21 cellular contexts compared by ENCODE assay signal in the genomic region with DNA sequence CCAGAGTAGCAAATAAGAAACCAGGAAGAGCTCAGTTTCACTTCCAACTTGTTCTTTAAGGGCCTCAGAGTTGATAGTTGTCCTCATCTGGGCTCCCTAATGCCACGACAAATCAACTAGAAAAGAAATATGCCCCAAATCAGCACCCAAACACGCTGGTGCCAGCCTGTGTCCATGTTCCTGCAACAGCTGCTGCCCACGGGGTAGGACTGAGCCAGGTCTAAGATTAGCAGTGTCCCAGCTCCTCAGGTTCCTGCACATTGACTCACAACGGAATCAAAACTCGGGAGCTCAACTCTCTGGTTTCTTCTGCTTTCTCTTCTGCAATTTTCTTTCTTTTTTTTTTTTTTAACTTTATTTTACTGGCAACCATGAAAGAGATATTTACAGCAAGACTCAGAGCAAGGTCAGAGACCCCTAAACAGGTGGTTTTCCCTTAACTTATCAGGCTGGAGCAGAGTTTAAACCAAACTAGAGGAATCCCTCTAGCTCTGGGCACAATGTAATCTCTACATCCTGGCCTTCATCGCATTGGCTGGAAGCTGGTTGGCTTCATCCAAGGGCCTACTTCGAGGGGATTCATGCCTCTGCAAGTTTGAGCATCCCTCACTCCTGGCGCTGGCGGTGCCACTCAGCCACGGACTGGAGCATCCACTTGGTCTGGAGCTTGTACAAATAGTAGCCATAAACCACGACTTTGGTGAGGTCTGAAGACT.
DNase-seq lines count a peak whose midpoint lies in the region; ATAC-seq, FAIRE-seq and TF ChIP-seq lines count a peak whose summit lies in the region.
"Had no signal": no experiment of that assay in that cellular context is flagged by ENCODE, and none has a peak within 500 bp of the region (broad histone marks: within the 10 kb centered on the region; RNA-seq: fewer than 3 reads in every experiment).

No MANE protein-coding gene starts in this region.

- TF ChIP-seq POLR2A in GM12878 (IDR thresholded peaks at IDR 0.05; ENCODE audit: low read depth, low read length) = no peak

- BruUV-seq in GM12878 (replicated peaks; lab: Mats Ljungman, UMichigan) = no TSS peak

- H3K4me2 ChIP-seq in GM12878 (ENCODE audit: control insufficient read depth, insufficient read depth) = peak overlapping the region; percentile 49; the same call in 1 of the 2 replicates

- H3K27ac Mint-ChIP-seq in naive B cell = peak overlapping the region in 5 of 6 donors; percentile 60 to 92 (median 82)
- H3K27ac Mint-ChIP-seq: activated CD8-positive, alpha-beta memory T cell treated with anti-CD3 and anti-CD28 coated beads, Interleukin-2, amount 10 ng/mL, durations not matched to agents 7 days and 5 days; progenitor cell of endocrine pancreas; T-helper 17 cell had no signal

- FAIRE-seq in GM12878 (lab: Jason Lieb, UNC) = no peak

- RAD21 ChIA-PET in GM12878 (lab: Charles Lee; ENCODE audit: unreplicated experiment) = interaction anchor here (1.4 to 2.1 kb wide), 4 partner anchors 9 to 73 kb away, joined by 4 to 8 read pairs (median 6); no protein-coding TSS in a partner anchor

- no peaks in the 10 kb centered on the region for H4K20me1 ChIP-seq in GM12878 (ENCODE audit: control insufficient read depth, insufficient read depth)

- H3K4me3 ChIP-seq in GM12878 (no peak overlapping the region), aorta (ENCODE audit: low read length in 2 of 2) (no peak overlapping the region)
- H3K4me3 ChIP-seq: esophagus muscularis mucosa had no signal

- TF ChIP-seq RAD21 in GM12878 (IDR thresholded peaks at IDR 0.05; ENCODE audit: insufficient read depth, low read depth, low read length) = no peak

- H3K4me1 Mint-ChIP-seq in naive B cell = peaks cover 20 to 39% (median 30%) of the 10 kb centered on the region in 3 donors
- H3K4me1 Mint-ChIP-seq: activated CD8-positive, alpha-beta memory T cell treated with anti-CD3 and anti-CD28 coated beads, Interleukin-2, amount 10 ng/mL, durations not matched to agents 7 days and 5 days; CD8-positive, alpha-beta memory T cell; T-helper 17 cell had no signal

- no peaks in the 10 kb centered on the region for H3K27me3 ChIP-seq in GM12878 (replicated peaks in 1 of 2; ENCODE audit: control insufficient read depth in 2 of 2, insufficient read depth in 2 of 2, low read length in 1 of 2)
- H3K27me3 ChIP-seq in aorta (ENCODE audit: control insufficient read depth in 1 of 2, insufficient read depth in 2 of 2, low read length in 1 of 2) = no peaks in the 10 kb centered on the region
- H3K27me3 ChIP-seq: esophagus muscularis mucosa had no signal

- SMC1A ChIA-PET in GM12878 (lab: Charles Lee; ENCODE audit: uncharacterized antibody, unreplicated experiment) = interaction anchor here (0.6 to 2.6 kb wide), 13 partner anchors 9 to 539 kb away, joined by 3 to 8 read pairs (median 4); no protein-coding TSS in a partner anchor

- intact Hi-C loops in GM12878 (cut with micrococcal nuclease; ENCODE audit: unreplicated experiment) (no loop called here), aorta (cut with DNase I) (loop anchor here in 1 of 2 donors (5.0 kb wide), 2 partner anchors 57 to 127 kb away; a partner anchor contains a TSS)

- H3K4me1 ChIP-seq in GM12878 (ENCODE audit: control insufficient read depth, insufficient read depth, low read length) = no peaks in the 10 kb centered on the region; the same call in 1 of the 2 replicates
- peaks cover 6 to 10% of the 10 kb centered on the region in 2 donors for H3K4me1 ChIP-seq in aorta (ENCODE audit: control insufficient read depth in 1 of 2, insufficient read depth in 2 of 2, low read length in 2 of 2)
- H3K4me1 ChIP-seq: esophagus muscularis mucosa had no signal

- TF ChIP-seq EP300 in GM12878 (IDR thresholded peaks at IDR 0.05; ENCODE audit: borderline replicate concordance in 1 of 2, control insufficient read depth in 1 of 2, low read depth in 2 of 2, low read length in 2 of 2) = no peak

- no peak overlapping the region for H3K9ac ChIP-seq in GM12878 (ENCODE audit: control insufficient read depth, insufficient read depth, low read length)

- H3K4me3 Mint-ChIP-seq in naive B cell = peak overlapping the region; percentile 59 to 85 (median 76)
- H3K4me3 Mint-ChIP-seq: activated CD8-positive, alpha-beta memory T cell treated with anti-CD3 and anti-CD28 coated beads, Interleukin-2, amount 10 ng/mL, durations not matched to agents 7 days and 5 days; CD8-positive, alpha-beta memory T cell; T-helper 17 cell had no signal

- WGBS in GM12878 (ENCODE audit: insufficient coverage, insufficient replicate concordance, low lambda C conversion rate, missing lambda C conversion rate) = 30% methylated on average over 11 of the region's 11 CpGs
- WGBS in aorta, 2 donors = 44 to 46% methylated on average over 11 of the region's 11 CpGs

- POLR2A ChIA-PET in GM12878 (lab: Charles Lee) = interaction anchor here (0.6 to 1.3 kb wide), 5 partner anchors 17 to 647 kb away, joined by 3 to 4 read pairs (median 3); no protein-coding TSS in a partner anchor

- ATAC-seq in GM12878 (peak; percentile 39), naive B cell (ENCODE audit: low read depth in 2 of 2) (peak; percentile 78 to 82), aorta (ENCODE audit: low FRiP score) (peak; percentile 78), HG02884 (IDR thresholded peaks at IDR 0.05; ENCODE audit: unreplicated experiment) (no peak), GM19351 (IDR thresholded peaks at IDR 0.05; ENCODE audit: unreplicated experiment) (no peak), HG03457 (IDR thresholded peaks at IDR 0.05; ENCODE audit: unreplicated experiment) (no peak)
- ATAC-seq: activated CD8-positive, alpha-beta memory T cell treated with anti-CD3 and anti-CD28 coated beads, Interleukin-2, amount 10 ng/mL, durations not matched to agents 7 days and 5 days; T-helper 17 cell had no signal

- H2AFZ ChIP-seq in GM12878 (ENCODE audit: control insufficient read depth, low read depth, low read length) = no peak overlapping the region

- in situ Hi-C loops in GM12878 (cut with MboI) = no loop called here

- H3K9me3 Mint-ChIP-seq in naive B cell = peaks cover under 1 to 7% (median 5%) of the 10 kb centered on the region in 7 donors

- DNase-seq in SIG-M5 treated with dmso at 0.1 percent for 504 hours (lab: John Stamatoyannopoulos, UW; ENCODE audit: unreplicated experiment) (peak; percentile 76), SIG-M5 (lab: John Stamatoyannopoulos, UW) (no peak), GM12878 (ENCODE audit: low read depth, low spot score) (no peak), naive B cell (peak; percentile 48), aorta (peak; percentile 71 to 84)
- DNase-seq: activated CD4-positive, CD25-positive, alpha-beta regulatory T cell treated with anti-CD3 and anti-CD28 coated beads, Interleukin-2, amount 50 U/mL, for 72 hours; activated CD8-positive, alpha-beta memory T cell treated with anti-CD3 and anti-CD28 coated beads, Interleukin-2, amount 10 ng/mL, durations not matched to agents 7 days and 5 days; activated gamma-delta T cell; CD8-positive, alpha-beta memory T cell; dermis blood vessel endothelial cell; HCEC 1CT; NCI-H1105; NCI-H774; stimulated activated CD4-positive, alpha-beta T cell treated with anti-CD3 and anti-CD28 coated beads, Interleukin-15, amount 100 ng/mL, for 24 hours; T-helper 17 cell had no signal

- peaks cover 0 to 5% (median 0%) of the 10 kb centered on the region in 3 donors for H3K27me3 Mint-ChIP-seq in naive B cell
- H3K27me3 Mint-ChIP-seq: activated CD8-positive, alpha-beta memory T cell treated with anti-CD3 and anti-CD28 coated beads, Interleukin-2, amount 10 ng/mL, durations not matched to agents 7 days and 5 days; progenitor cell of endocrine pancreas; T-helper 17 cell had no signal

- no peak for TF ChIP-seq CTCF in GM12878 (IDR thresholded peaks at IDR 0.05 in 2 of 3, conservative IDR thresholded peaks at IDR 0.05 in 1 of 3; ENCODE audit: control insufficient read depth in 2 of 3, extremely low read depth in 1 of 3, insufficient read depth in 1 of 3, low read depth in 3 of 3, low read length in 3 of 3)

- H3K36me3 ChIP-seq in GM12878 (ENCODE audit: control insufficient read depth in 2 of 2, insufficient read depth in 2 of 2, low read length in 1 of 2) = no peaks in the 10 kb centered on the region
- H3K36me3 ChIP-seq in aorta (ENCODE audit: control insufficient read depth in 1 of 2, insufficient read depth in 2 of 2, low read length in 1 of 2) = peaks cover 0 to 1% of the 10 kb centered on the region in 2 donors

- CTCF ChIA-PET in GM12878 (lab: Yijun Ruan, JAX) = interaction anchor here (0.6 to 1.9 kb wide), 6 partner anchors 8 to 126 kb away, joined by 3 to 5 read pairs (median 4); a partner anchor contains a TSS

- H3K36me3 Mint-ChIP-seq in naive B cell = peaks cover 7 to 8% of the 10 kb centered on the region in 2 donors

- H3K9me3 ChIP-seq in GM12878 (replicated peaks; ENCODE audit: control insufficient read depth, insufficient read depth, low read length) (peaks cover 12% of the 10 kb centered on the region; the same call in 2 of the 3 replicates), aorta (ENCODE audit: control insufficient read depth, low read length) (no peaks in the 10 kb centered on the region)
- H3K9me3 ChIP-seq: esophagus muscularis mucosa had no signal

- no peaks in the 10 kb centered on the region for H3K79me2 ChIP-seq in GM12878 (ENCODE audit: control insufficient read depth, insufficient read depth, low read length)

- no peak overlapping the region for H3K27ac ChIP-seq in GM12878 (ENCODE audit: control insufficient read depth, insufficient read depth)
- H3K27ac ChIP-seq in aorta (ENCODE audit: low read depth in 1 of 2, low read length in 2 of 2) = peak overlapping the region; percentile 76 to 95
- H3K27ac ChIP-seq: 22Rv1, esophagus muscularis mucosa had no signal

TF ChIP-seq in GM12878, 131 proteins besides CTCF, POLR2A, EP300 and RAD21 (continues in another document):
- TF ChIP-seq RELA (IDR thresholded peaks at IDR 0.05; ENCODE audit: borderline replicate concordance, partially characterized antibody) (no peak), RBBP5 (conservative IDR thresholded peaks at IDR 0.05) (no peak), IKZF1 (conservative IDR thresholded peaks at IDR 0.05) (0 out of 2 replicates have a peak, but pooled peaks have one; percentile 9), KAT2A (conservative IDR thresholded peaks at IDR 0.05; ENCODE audit: control insufficient read depth, low read depth, low read length) (no peak), NFYA (IDR thresholded peaks at IDR 0.05; ENCODE audit: borderline replicate concordance, low read depth, low read length) (no peak), YY1 (IDR thresholded peaks at IDR 0.05; ENCODE audit: low read depth, low read length) (no peak), IKZF2 (IDR thresholded peaks at IDR 0.05) (peak in 1 of 2 experiments; percentile 33; a peak in 1 of 4 replicates), EED (IDR thresholded peaks at IDR 0.05; ENCODE audit: low read depth) (peak; percentile 56)
- TF ChIP-seq, protein P1, sequence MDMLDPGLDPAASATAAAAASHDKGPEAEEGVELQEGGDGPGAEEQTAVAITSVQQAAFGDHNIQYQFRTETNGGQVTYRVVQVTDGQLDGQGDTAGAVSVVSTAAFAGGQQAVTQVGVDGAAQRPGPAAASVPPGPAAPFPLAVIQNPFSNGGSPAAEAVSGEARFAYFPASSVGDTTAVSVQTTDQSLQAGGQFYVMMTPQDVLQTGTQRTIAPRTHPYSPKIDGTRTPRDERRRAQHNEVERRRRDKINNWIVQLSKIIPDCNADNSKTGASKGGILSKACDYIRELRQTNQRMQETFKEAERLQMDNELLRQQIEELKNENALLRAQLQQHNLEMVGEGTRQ (IDR thresholded peaks at IDR 0.05; ENCODE audit: borderline replicate concordance, low read depth, low read length) = no peak

Comparison
In these comparisons a context has a peak if more than half of its experiments do, and no peak if none do; other contexts are left out.
1. DNase-seq: peak in SIG-M5 treated with dmso at 0.1 percent for 504 hours (single experiment), naive B cell (single experiment) and aorta (2 of 2); none in SIG-M5 (single experiment) and GM12878 (single experiment).
2. ATAC-seq: peak in GM12878 (single experiment), naive B cell (2 of 2) and aorta (single experiment); none in HG02884 (single experiment), GM19351 (single experiment) and HG03457 (single experiment).